In genomic region chr1:145997156-145998023, GRCh38 we compare ENCODE assay signal across 1 cellular context.
TF ChIP-seq lines count a peak whose summit lies in the region.

No MANE protein-coding gene starts in this region.

TF ChIP-seq in GM23338, 12 proteins besides CTCF, POLR2A, EP300 and RAD21 (continued from another document):
- TF ChIP-seq ZNF462 (CRISPR knock-in tag; IDR thresholded peaks at IDR 0.05) (no peak), ZNF331 (CRISPR knock-in tag; IDR thresholded peaks at IDR 0.05; ENCODE audit: low read depth) (no peak), EZH2 (IDR thresholded peaks at IDR 0.05; ENCODE audit: low read depth, unreplicated experiment) (no peak)
